15 cellular contexts compared by ENCODE assay signal in genomic region chr7:85039196-85039923, GRCh38.
DNase-seq lines count a peak whose midpoint lies in the region; ATAC-seq and TF ChIP-seq lines count a peak whose summit lies in the region.
"Had no signal": no experiment of that assay in that cellular context is flagged by ENCODE, and none has a peak within 500 bp of the region (broad histone marks: within the 10 kb centered on the region; RNA-seq: fewer than 3 reads in every experiment).

No MANE protein-coding gene starts in this region.

- no peaks in the 10 kb centered on the region for H3K79me2 ChIP-seq in OCI-LY3 (ENCODE audit: low read length)

- no peaks in the 10 kb centered on the region for H3K4me1 Mint-ChIP-seq in immature natural killer cell
- H3K4me1 Mint-ChIP-seq: H9 had no signal

- DNase-seq in activated CD4-positive, alpha-beta T cell treated with anti-CD3 and anti-CD28 coated beads, Interleukin-2, amount 50 U/mL, for 4 hours: no peak
- DNase-seq in NCI-H1048 (lab: John Stamatoyannopoulos, UW) (no peak), immature natural killer cell (no peak), cerebellum (ENCODE audit: low spot score) (no peak)
- DNase-seq: activated T-cell treated with anti-CD3 and anti-CD28 coated beads, Interleukin-2, amount 50 U/mL, for 24 hours; CD8-positive, alpha-beta T cell; effector CD4-positive, alpha-beta T cell; H9; NCI-H446 treated with DMSO at 0.1 percent for 48 hours; nucleus accumbens; stimulated activated CD4-positive, alpha-beta T cell treated with anti-CD3 and anti-CD28 coated beads, Interleukin-15, amount 100 ng/mL, for 24 hours had no signal

- peaks cover 15% of the 10 kb centered on the region; the same call in 1 of the 2 replicates for H3K4me1 ChIP-seq in OCI-LY3 (ENCODE audit: low read length)

- no peak overlapping the region for H3K4me3 Mint-ChIP-seq in immature natural killer cell
- H3K4me3 Mint-ChIP-seq: activated T-cell treated with anti-CD3 and anti-CD28 coated beads, Interleukin-2, amount 50 U/mL, for 24 hours; CD8-positive, alpha-beta T cell; H9 had no signal

- no peak overlapping the region for H3K27ac Mint-ChIP-seq in immature natural killer cell
- H3K27ac Mint-ChIP-seq: activated T-cell treated with anti-CD3 and anti-CD28 coated beads, Interleukin-2, amount 50 U/mL, for 24 hours; CD8-positive, alpha-beta T cell had no signal

- no peaks in the 10 kb centered on the region for H4K20me1 ChIP-seq in OCI-LY3 (ENCODE audit: insufficient read depth, low read length)

- ATAC-seq in GM18868 (IDR thresholded peaks at IDR 0.05; ENCODE audit: unreplicated experiment): peak; percentile 86
- ATAC-seq in GM21528 (IDR thresholded peaks at IDR 0.05; ENCODE audit: low FRiP score, unreplicated experiment): peak; percentile 67
- ATAC-seq in HG03060 (IDR thresholded peaks at IDR 0.05; ENCODE audit: low read depth, unreplicated experiment): peak; percentile 85
- ATAC-seq: CD8-positive, alpha-beta T cell had no signal

- H3K9me3 ChIP-seq in OCI-LY3 (ENCODE audit: insufficient read depth, low read length): no peaks in the 10 kb centered on the region

- H2AFZ ChIP-seq in OCI-LY3 (ENCODE audit: low read depth, low read length): peak overlapping the region; percentile 79

- H3K9ac ChIP-seq in OCI-LY3 (ENCODE audit: low read length): peak overlapping the region; percentile 5; the same call in 1 of the 2 replicates

- no peak for TF ChIP-seq CTCF in OCI-LY3 (IDR thresholded peaks at IDR 0.05; ENCODE audit: low read depth, low read length)

- H3K4me2 ChIP-seq in OCI-LY3 (ENCODE audit: low read length): peak overlapping the region; percentile 88

- peak overlapping the region; percentile 69 for H3K4me3 ChIP-seq in OCI-LY3 (ENCODE audit: low read length)

- H3K9me3 Mint-ChIP-seq in immature natural killer cell: peaks cover 0 to 10% (median 4%) of the 10 kb centered on the region in 6 donors
- H3K9me3 Mint-ChIP-seq: activated T-cell treated with anti-CD3 and anti-CD28 coated beads, Interleukin-2, amount 50 U/mL, for 24 hours; CD8-positive, alpha-beta T cell; H9 had no signal

- no peaks in the 10 kb centered on the region for H3K27me3 ChIP-seq in OCI-LY3 (ENCODE audit: low read depth, low read length)

- no peak overlapping the region for H3K27ac ChIP-seq in OCI-LY3 (ENCODE audit: low read length)

- H3K36me3 Mint-ChIP-seq in immature natural killer cell: peaks cover 0 to 4% (median 0%) of the 10 kb centered on the region in 3 donors
- H3K36me3 Mint-ChIP-seq: CD8-positive, alpha-beta T cell had no signal

- H3K27me3 Mint-ChIP-seq in immature natural killer cell (ENCODE audit: low read depth in 3 of 3): peaks cover 0 to 2% (median 0%) of the 10 kb centered on the region in 3 donors
- H3K27me3 Mint-ChIP-seq: activated T-cell treated with anti-CD3 and anti-CD28 coated beads, Interleukin-2, amount 50 U/mL, for 24 hours had no signal

- no peaks in the 10 kb centered on the region for H3K36me3 ChIP-seq in OCI-LY3 (replicated peaks; ENCODE audit: low read depth, low read length)
